1 cellular context compared by ENCODE assay signal in genomic region chr11:112844530-112844929, GRCh38.
TF ChIP-seq lines count a peak whose summit lies in the region.

No MANE protein-coding gene starts in this region.

TF ChIP-seq in GM23338, 12 proteins besides CTCF, POLR2A, EP300 and RAD21 (continued from another document):
- no peak for TF ChIP-seq CREB1 (CRISPR knock-in tag; IDR thresholded peaks at IDR 0.05; ENCODE audit: low read depth)
- TF ChIP-seq JUNB (IDR thresholded peaks at IDR 0.05; ENCODE audit: unreplicated experiment) = no peak
- no peak for TF ChIP-seq NANOG (IDR thresholded peaks at IDR 0.05; ENCODE audit: borderline replicate concordance)
- TF ChIP-seq ETS1 (IDR thresholded peaks at IDR 0.05) = no peak
- TF ChIP-seq POLR2AphosphoS5 (IDR thresholded peaks at IDR 0.05; ENCODE audit: low read depth) = no peak
- no peak for TF ChIP-seq REST (IDR thresholded peaks at IDR 0.05; ENCODE audit: unreplicated experiment)
- no peak for TF ChIP-seq EZH2phosphoT487 (IDR thresholded peaks at IDR 0.05; ENCODE audit: unreplicated experiment)
- no peak for TF ChIP-seq EZH2 (IDR thresholded peaks at IDR 0.05; ENCODE audit: low read depth, unreplicated experiment)
